14 cellular contexts compared by ENCODE assay signal in genomic region chr7:41956712-41957111, GRCh38.
A peak's percentile ranks its signal among the peaks of the same experiment; 100 is the strongest.
DNase-seq lines count a peak whose midpoint lies in the region; ATAC-seq and TF ChIP-seq lines count a peak whose summit lies in the region.
"Had no signal": no experiment of that assay in that cellular context is flagged by ENCODE, and none has a peak within 500 bp of the region (broad histone marks: within the 10 kb centered on the region; RNA-seq: fewer than 3 reads in every experiment).

No MANE protein-coding gene starts in this region.

- H3K4me3 ChIP-seq in mesodermal cell (ENCODE audit: extremely low read depth, insufficient read depth, low read length, poor library complexity, severe bottlenecking), result no peak overlapping the region
- H3K4me3 ChIP-seq in transverse colon, result no peak overlapping the region
- H3K4me3 ChIP-seq: stomach had no signal

- 89 to 93% methylated on average over 8 to 10 of the region's 10 CpGs for WGBS in mesodermal cell (ENCODE audit: insufficient coverage in 2 of 2), 2 experiments
- whole genome bisulfite sequencing in transverse colon (ENCODE audit: low coverage in 1 of 2), 2 donors, result 68% methylated on average over 10 of the region's 10 CpGs; no CpG with 5 or more reads in 1 of the 2 donors

- H3K27ac ChIP-seq in mesodermal cell (ENCODE audit: low read depth, low read length, severe bottlenecking) (peak overlapping the region; percentile 78), transverse colon (peak overlapping the region; percentile 33 to 75 (median 59))
- H3K27ac ChIP-seq: KMS-11 had no signal

- peaks cover 31% of the 10 kb centered on the region for H3K4me1 Mint-ChIP-seq in HFFc6 (ENCODE audit: low read depth)

- TF ChIP-seq CTCF in HFFc6 (IDR thresholded peaks at IDR 0.05), result no peak
- no peak for TF ChIP-seq CTCF in transverse colon (IDR thresholded peaks at IDR 0.05)

- H3K27me3 ChIP-seq in transverse colon, result no peaks in the 10 kb centered on the region
- H3K27me3 ChIP-seq: stomach had no signal

- H3K36me3 ChIP-seq in mesodermal cell (ENCODE audit: control insufficient read depth, insufficient read depth, low read length) (peaks cover 6% of the 10 kb centered on the region), transverse colon (no peaks in the 10 kb centered on the region)
- H3K36me3 ChIP-seq: stomach had no signal

- H3K9me3 Mint-ChIP-seq in HFFc6, result no peaks in the 10 kb centered on the region
- H3K9me3 Mint-ChIP-seq: activated naive CD4-positive, alpha-beta T cell treated with anti-CD3 and anti-CD28 coated beads for 36 hours had no signal

- H3K36me3 Mint-ChIP-seq in HFFc6 (ENCODE audit: low read depth), result no peaks in the 10 kb centered on the region

- no peak for TF ChIP-seq POLR2A in transverse colon (IDR thresholded peaks at IDR 0.05)

- H3K4me1 ChIP-seq in mesodermal cell (ENCODE audit: control insufficient read depth, insufficient read depth, low read length, poor library complexity, severe bottlenecking) (peaks cover 31% of the 10 kb centered on the region), transverse colon (peaks cover 5 to 24% (median 17%) of the 10 kb centered on the region in 4 donors)

- in situ Hi-C loops in transverse colon (cut with MboI; ENCODE audit: low pct_ligation_motif_present in 1 of 4, low pct_unique_long_range_greater_than_20kb in 1 of 4, low sequenced_read_pairs in 3 of 4), result loop anchor here in 1 of 4 donors (25.0 kb wide), 1 partner anchor 731 kb away; no protein-coding TSS in a partner anchor

- no peaks in the 10 kb centered on the region for H3K27me3 Mint-ChIP-seq in HFFc6 (ENCODE audit: insufficient read depth)

- no peak for TF ChIP-seq EP300 in transverse colon (IDR thresholded peaks at IDR 0.05; ENCODE audit: low read depth)

- peak overlapping the region; percentile 79 for H3K4me3 Mint-ChIP-seq in HFFc6
- H3K4me3 Mint-ChIP-seq: activated naive CD4-positive, alpha-beta T cell treated with anti-CD3 and anti-CD28 coated beads for 36 hours had no signal

- H3K27ac Mint-ChIP-seq in HFFc6, result no peak overlapping the region; the same call in 1 of the 2 replicates
- H3K27ac Mint-ChIP-seq: activated naive CD4-positive, alpha-beta T cell treated with anti-CD3 and anti-CD28 coated beads for 36 hours had no signal

- intact Hi-C loops in transverse colon (cut with DNase I; ENCODE audit: low total_unique reads), result no loop called here

- no peak for ATAC-seq in HG03439 (IDR thresholded peaks at IDR 0.05; ENCODE audit: unreplicated experiment)

- DNase-seq in HFFc6, result no peak
- peak; percentile 23 for DNase-seq in cerebellar cortex (ENCODE audit: low spot score)
- DNase-seq in transverse colon, result no peak
- no peak for DNase-seq in DMS 273 treated with DMSO at 0.1 percent for 48 hours (lab: John Stamatoyannopoulos, UW)
- DNase-seq in GDM1 (lab: John Stamatoyannopoulos, UW), result no peak
- DNase-seq: activated CD8-positive, alpha-beta memory T cell treated with anti-CD3 and anti-CD28 coated beads, Interleukin-2, amount 50 U/mL, for 48 hours; activated naive CD4-positive, alpha-beta T cell treated with anti-CD3 and anti-CD28 coated beads for 36 hours; NCI-H1048; NCI-H524 treated with DMSO at 0.1 percent for 48 hours; stomach; T1000 had no signal

- H3K9me3 ChIP-seq in mesodermal cell (ENCODE audit: control insufficient read depth, low read length), result no peaks in the 10 kb centered on the region
- H3K9me3 ChIP-seq in transverse colon, result no peaks in the 10 kb centered on the region
- H3K9me3 ChIP-seq: stomach had no signal
